ENCODE assay signal across 8 cellular contexts in the genomic region with DNA sequence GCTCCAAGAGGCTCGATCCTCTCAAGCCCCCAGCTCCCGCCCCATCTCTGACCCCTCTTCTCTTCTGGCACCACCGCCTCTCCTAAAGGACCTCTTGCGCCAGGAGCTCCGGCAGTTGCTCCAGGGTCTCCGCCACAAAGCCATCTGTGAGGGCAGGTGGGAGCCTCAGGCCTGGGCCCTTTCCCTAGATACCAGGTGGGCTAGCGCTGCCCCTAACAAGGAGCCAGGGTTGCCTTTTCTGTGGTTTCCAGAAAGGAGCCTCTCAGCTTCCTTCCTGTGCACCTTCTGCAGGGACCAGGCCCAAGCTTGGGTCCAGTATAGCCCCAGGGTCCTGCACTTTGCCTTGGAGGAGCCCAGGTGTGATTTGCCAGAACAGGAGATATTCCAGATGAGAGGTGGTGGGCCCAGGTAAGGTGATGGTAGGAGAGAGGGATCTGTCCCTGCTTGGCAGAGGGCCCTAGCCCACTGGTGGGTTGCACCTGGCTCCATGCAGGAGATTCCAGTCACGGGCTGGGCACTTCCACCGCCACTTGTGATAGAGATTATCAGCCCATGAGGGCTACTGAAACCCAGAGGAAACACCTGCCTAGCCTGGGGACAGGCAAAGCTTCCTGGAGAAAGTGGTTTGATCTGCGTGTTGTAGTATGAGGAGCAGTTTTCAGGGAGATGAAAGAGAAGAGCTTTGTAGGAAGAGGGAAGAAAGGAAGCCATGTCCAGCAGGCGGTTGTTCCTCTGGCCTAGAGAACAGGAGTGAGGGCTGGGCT. TPM values are rescaled to one million over a fixed set of nuclear protein-coding genes. Genes with fewer than 3 reads are reported as not detected.
DNase-seq lines count a peak whose midpoint lies in the region; ATAC-seq, FAIRE-seq and TF ChIP-seq lines count a peak whose summit lies in the region.

No MANE protein-coding gene starts in this region.

- H3K36me3 Mint-ChIP-seq in activated CD4-positive, alpha-beta T cell treated with anti-CD3 and anti-CD28 coated beads for 36 hours (ENCODE audit: low read depth), result no peaks in the 10 kb centered on the region
- no peaks in the 10 kb centered on the region for H3K36me3 Mint-ChIP-seq in activated T-helper 17 cell treated with anti-CD3 and anti-CD28 coated beads, Interleukin-2, amount 50 U/mL, for 72 hours (ENCODE audit: low read depth)

- WGBS in testis, 2 donors, result 33 to 44% methylated on average over 10 to 11 of the region's 11 CpGs

- H3K36me3 ChIP-seq in iPS-20b (ENCODE audit: insufficient read depth, low read depth, low read length) (no peaks in the 10 kb centered on the region), testis (ENCODE audit: low read depth, missing control alignments) (no peaks in the 10 kb centered on the region)

- H3K9me3 ChIP-seq in iPS-20b (ENCODE audit: insufficient read depth, low read depth, low read length), result no peaks in the 10 kb centered on the region
- no peaks in the 10 kb centered on the region for H3K9me3 ChIP-seq in testis

- peak overlapping the region; percentile 56; the same call in 1 of the 2 replicates for H3K9ac ChIP-seq in iPS-20b (ENCODE audit: low read depth, low read length)

- DNase-seq in activated CD4-positive, alpha-beta T cell treated with anti-CD3 and anti-CD28 coated beads for 36 hours, result no peak
- DNase-seq in activated CD4-positive, alpha-beta T cell treated with anti-CD3 and anti-CD28 coated beads, Interleukin-2, amount 50 U/mL, for 48 hours, result no peak
- DNase-seq in testis (no peak), GM12892 (ENCODE audit: insufficient read length) (no peak), retina (no peak)

- no peak overlapping the region for H3K27ac Mint-ChIP-seq in activated CD4-positive, alpha-beta T cell treated with anti-CD3 and anti-CD28 coated beads for 36 hours
- H3K27ac Mint-ChIP-seq in activated T-helper 17 cell treated with anti-CD3 and anti-CD28 coated beads, Interleukin-2, amount 50 U/mL, for 72 hours, result peak overlapping the region; percentile 48

- intact Hi-C loops in activated CD4-positive, alpha-beta T cell treated with anti-CD3 and anti-CD28 coated beads for 36 hours (cut with DNase I, micrococcal nuclease), result loop anchor here in 1 of 2 experiments (5.0 kb wide), 1 partner anchor 285 kb away; the partner anchor contains the start of gene ST3GAL3
- intact Hi-C loops in testis (cut with DNase I; ENCODE audit: low total_unique reads), result no loop called here

- H3K4me1 ChIP-seq in iPS-20b (ENCODE audit: insufficient read depth, low read length) (peaks cover 5% of the 10 kb centered on the region; the same call in 1 of the 2 replicates), testis (peaks cover 13% of the 10 kb centered on the region)

- CTCF ChIA-PET in activated CD4-positive, alpha-beta T cell treated with anti-CD3 and anti-CD28 coated beads for 36 hours (lab: Charles Lee), result interaction anchor here (0.6 to 2.8 kb wide), 6 partner anchors 13 to 803 kb away, joined by 3 to 21 read pairs (median 4); no protein-coding TSS in a partner anchor

- H3K27me3 ChIP-seq in iPS-20b (ENCODE audit: insufficient read depth, low read length) (peaks cover 6% of the 10 kb centered on the region; the same call in 1 of the 2 replicates), testis (no peaks in the 10 kb centered on the region)

- no peak for ATAC-seq in activated CD4-positive, alpha-beta T cell treated with anti-CD3 and anti-CD28 coated beads for 36 hours
- ATAC-seq in activated T-helper 17 cell treated with anti-CD3 and anti-CD28 coated beads, Interleukin-2, amount 50 U/mL, for 72 hours (replicated peaks), result no peak
- ATAC-seq in HG02759 (IDR thresholded peaks at IDR 0.05; ENCODE audit: unreplicated experiment), result no peak

- H3K4me3 ChIP-seq in iPS-20b (ENCODE audit: low read length), result peak overlapping the region; percentile 80
- H3K4me3 ChIP-seq in testis, result peak overlapping the region; percentile 51 to 86

- TF ChIP-seq POLR2A in testis (IDR thresholded peaks at IDR 0.05) (no peak), GM12892 (IDR thresholded peaks at IDR 0.05; ENCODE audit: low read depth, low read length) (no peak)

- H3K27me3 Mint-ChIP-seq in activated CD4-positive, alpha-beta T cell treated with anti-CD3 and anti-CD28 coated beads for 36 hours, result no peaks in the 10 kb centered on the region
- H3K27me3 Mint-ChIP-seq in activated T-helper 17 cell treated with anti-CD3 and anti-CD28 coated beads, Interleukin-2, amount 50 U/mL, for 72 hours, result no peaks in the 10 kb centered on the region

- H3K4me1 Mint-ChIP-seq in activated CD4-positive, alpha-beta T cell treated with anti-CD3 and anti-CD28 coated beads for 36 hours, result peaks cover 8% of the 10 kb centered on the region
- H3K4me1 Mint-ChIP-seq in activated T-helper 17 cell treated with anti-CD3 and anti-CD28 coated beads, Interleukin-2, amount 50 U/mL, for 72 hours, result no peaks in the 10 kb centered on the region

- H3K9me3 Mint-ChIP-seq in activated CD4-positive, alpha-beta T cell treated with anti-CD3 and anti-CD28 coated beads for 36 hours (ENCODE audit: low read depth), result no peaks in the 10 kb centered on the region
- no peaks in the 10 kb centered on the region for H3K9me3 Mint-ChIP-seq in activated T-helper 17 cell treated with anti-CD3 and anti-CD28 coated beads, Interleukin-2, amount 50 U/mL, for 72 hours

- POLR2A ChIA-PET in activated CD4-positive, alpha-beta T cell treated with anti-CD3 and anti-CD28 coated beads for 36 hours (lab: Charles Lee), result interaction anchor here (0.5 to 1.3 kb wide), 4 partner anchors 17 to 859 kb away, joined by 3 to 6 read pairs (median 3); no protein-coding TSS in a partner anchor

- no peak for TF ChIP-seq CTCF in testis (IDR thresholded peaks at IDR 0.05)

- H3K27ac ChIP-seq in iPS-20b (ENCODE audit: low read length), result no peak overlapping the region
- H3K27ac ChIP-seq in testis, result peak overlapping the region in 1 of 2 donors; percentile 55

- FAIRE-seq in GM12892 (lab: Jason Lieb, UNC), result no peak

- H3K4me3 Mint-ChIP-seq in activated CD4-positive, alpha-beta T cell treated with anti-CD3 and anti-CD28 coated beads for 36 hours, result peak overlapping the region; percentile 79
- peak overlapping the region; percentile 85 for H3K4me3 Mint-ChIP-seq in activated T-helper 17 cell treated with anti-CD3 and anti-CD28 coated beads, Interleukin-2, amount 50 U/mL, for 72 hours

RNA-seq across cellular contexts. Expression of gene CCDC24, which starts 1.0 kb away (rescaled TPM):
- total RNA-seq in activated CD4-positive, alpha-beta T cell treated with anti-CD3 and anti-CD28 coated beads for 36 hours, result 1 to 10 TPM; 1.2 to 2.0 TPM
- total RNA-seq in activated T-helper 17 cell treated with anti-CD3 and anti-CD28 coated beads, Interleukin-2, amount 50 U/mL, for 72 hours, result 1 to 10 TPM in 1 of 2 donors, under 1 TPM in 1; 0.95 to 2.6 TPM
- total RNA-seq in testis, result 10 to 100 TPM; 28.8 to 31.3 TPM
- polyA plus RNA-seq in testis (ENCODE audit: insufficient read depth, low read depth, low replicate concordance), result 64.9 TPM
- 1.7 TPM for polyA plus RNA-seq in GM12892 (2012; ENCODE audit: missing spikeins)

RNA-seq across cellular contexts. Expression of gene B4GALT2, which starts 13.4 kb away (rescaled TPM):
- 10 to 100 TPM; 27.9 to 35.3 TPM for total RNA-seq in activated CD4-positive, alpha-beta T cell treated with anti-CD3 and anti-CD28 coated beads for 36 hours
- total RNA-seq in activated T-helper 17 cell treated with anti-CD3 and anti-CD28 coated beads, Interleukin-2, amount 50 U/mL, for 72 hours, result 10 to 100 TPM; 18.5 to 34.4 TPM
- total RNA-seq in testis, result 10 to 100 TPM; 40.9 to 65.9 TPM
- 47.7 TPM for polyA plus RNA-seq in testis (ENCODE audit: insufficient read depth, low read depth, low replicate concordance)
- polyA plus RNA-seq in GM12892 (2012; ENCODE audit: missing spikeins), result 19.9 TPM

RNA-seq across cellular contexts. Expression of gene ATP6V0B, which starts 17.7 kb away (rescaled TPM):
- 10 to 100 TPM; 39.4 to 75.6 TPM for total RNA-seq in activated CD4-positive, alpha-beta T cell treated with anti-CD3 and anti-CD28 coated beads for 36 hours
- total RNA-seq in activated T-helper 17 cell treated with anti-CD3 and anti-CD28 coated beads, Interleukin-2, amount 50 U/mL, for 72 hours, result 100 to 1,000 TPM in 1 of 2 donors, 10 to 100 TPM in 1; 80.1 to 183 TPM
- total RNA-seq in testis, result 100 to 1,000 TPM; 173 to 222 TPM
- 102 TPM for polyA plus RNA-seq in testis (ENCODE audit: insufficient read depth, low read depth, low replicate concordance)
- polyA plus RNA-seq in GM12892 (2012; ENCODE audit: missing spikeins), result 78.4 TPM

RNA-seq across cellular contexts. Expression of gene DPH2, which starts 22.6 kb away (rescaled TPM):
- total RNA-seq in activated CD4-positive, alpha-beta T cell treated with anti-CD3 and anti-CD28 coated beads for 36 hours, result 10 to 100 TPM; 25.2 to 30.5 TPM
- total RNA-seq in activated T-helper 17 cell treated with anti-CD3 and anti-CD28 coated beads, Interleukin-2, amount 50 U/mL, for 72 hours, result 10 to 100 TPM; 24.7 to 59.4 TPM
- total RNA-seq in testis, result 10 to 100 TPM; 39.4 to 44.7 TPM
- 27.6 TPM for polyA plus RNA-seq in testis (ENCODE audit: insufficient read depth, low read depth, low replicate concordance)
- 23.4 TPM for polyA plus RNA-seq in GM12892 (2012; ENCODE audit: missing spikeins)

RNA-seq across cellular contexts. Expression of gene SLC6A9, which starts 38.8 kb away (rescaled TPM):
- 10 to 100 TPM; 12.5 to 13.4 TPM for total RNA-seq in activated CD4-positive, alpha-beta T cell treated with anti-CD3 and anti-CD28 coated beads for 36 hours
- 1 to 10 TPM in 1 of 2 donors, under 1 TPM in 1; 0.87 to 2.8 TPM for total RNA-seq in activated T-helper 17 cell treated with anti-CD3 and anti-CD28 coated beads, Interleukin-2, amount 50 U/mL, for 72 hours
- total RNA-seq in testis, result 1 to 10 TPM; 1.2 to 1.7 TPM
- 2.3 TPM for polyA plus RNA-seq in testis (ENCODE audit: insufficient read depth, low read depth, low replicate concordance)
- 0.47 TPM for polyA plus RNA-seq in GM12892 (2012; ENCODE audit: missing spikeins)

Comparison
In these comparisons a context has a peak if more than half of its experiments do, and no peak if none do; other contexts are left out.
1. RNA of gene CCDC24, which starts 1.0 kb away (total RNA-seq): 28.8 to 31.3 TPM in testis; 0.95 to 2.6 TPM in activated T-helper 17 cell treated with anti-CD3 and anti-CD28 coated beads, Interleukin-2, amount 50 U/mL, for 72 hours and 1.2 to 2.0 TPM in activated CD4-positive, alpha-beta T cell treated with anti-CD3 and anti-CD28 coated beads for 36 hours; every median in the first group is over 4 times any median in the second.